ENCODE assay signal across 8 cellular contexts in genomic region chr11:60251485-60252207, GRCh38. TPM values are rescaled to one million over a fixed set of nuclear protein-coding genes. Genes with fewer than 3 reads are reported as not detected.
DNase-seq lines count a peak whose midpoint lies in the region; ATAC-seq and TF ChIP-seq lines count a peak whose summit lies in the region.

No MANE protein-coding gene starts in this region.

- H3K4me1 Mint-ChIP-seq in WTC11, result peaks cover 4% of the 10 kb centered on the region; the same call in 1 of the 2 replicates
- H3K4me1 Mint-ChIP-seq in activated T-helper 17 cell treated with anti-CD3 and anti-CD28 coated beads, Interleukin-2, amount 50 U/mL, for 72 hours, result no peaks in the 10 kb centered on the region
- no peaks in the 10 kb centered on the region for H3K4me1 Mint-ChIP-seq in glutamatergic neuron (ENCODE audit: low read depth, unreplicated experiment)

- H3K27ac Mint-ChIP-seq in WTC11 (no peak overlapping the region), glutamatergic neuron (ENCODE audit: unreplicated experiment) (no peak overlapping the region)
- no peak overlapping the region for H3K27ac Mint-ChIP-seq in activated T-helper 17 cell treated with anti-CD3 and anti-CD28 coated beads, Interleukin-2, amount 50 U/mL, for 72 hours

- H3K4me3 Mint-ChIP-seq in WTC11 (no peak overlapping the region), glutamatergic neuron (ENCODE audit: unreplicated experiment) (no peak overlapping the region)
- H3K4me3 Mint-ChIP-seq in activated T-helper 17 cell treated with anti-CD3 and anti-CD28 coated beads, Interleukin-2, amount 50 U/mL, for 72 hours, result no peak overlapping the region

- DNase-seq in DMS114 treated with DMSO at 0.1 percent for 48 hours (lab: John Stamatoyannopoulos, UW; ENCODE audit: unreplicated experiment) (peak; percentile 44), KBM-7 (peak; percentile 86), WTC11 (ENCODE audit: low spot score) (no peak), inferior parietal cortex (ENCODE audit: extremely low spot score) (peak; percentile 4), glutamatergic neuron (no peak), mucosa of gallbladder (ENCODE audit: low spot score) (no peak)

- H3K27me3 Mint-ChIP-seq in WTC11 (ENCODE audit: low read depth) (no peaks in the 10 kb centered on the region), glutamatergic neuron (ENCODE audit: unreplicated experiment) (no peaks in the 10 kb centered on the region)
- H3K27me3 Mint-ChIP-seq in activated T-helper 17 cell treated with anti-CD3 and anti-CD28 coated beads, Interleukin-2, amount 50 U/mL, for 72 hours, result peaks cover 49% of the 10 kb centered on the region

- H3K36me3 Mint-ChIP-seq in WTC11 (0 out of 2 replicates have a peak, but pooled peaks cover 3% of the 10 kb centered on the region), glutamatergic neuron (ENCODE audit: unreplicated experiment) (no peaks in the 10 kb centered on the region)
- H3K36me3 Mint-ChIP-seq in activated T-helper 17 cell treated with anti-CD3 and anti-CD28 coated beads, Interleukin-2, amount 50 U/mL, for 72 hours (ENCODE audit: low read depth), result no peaks in the 10 kb centered on the region

- POLR2A ChIA-PET in WTC11 (lab: Charles Lee), result no interaction called here

- TF ChIP-seq CTCF in WTC11 (IDR thresholded peaks at IDR 0.05) (no peak; the same call in 1 of the 2 replicates), glutamatergic neuron (IDR thresholded peaks at IDR 0.05; ENCODE audit: partially characterized antibody, unreplicated experiment) (no peak)

- H3K9me3 Mint-ChIP-seq in WTC11, result peaks cover 28% of the 10 kb centered on the region
- peaks cover 4% of the 10 kb centered on the region for H3K9me3 Mint-ChIP-seq in activated T-helper 17 cell treated with anti-CD3 and anti-CD28 coated beads, Interleukin-2, amount 50 U/mL, for 72 hours
- H3K9me3 Mint-ChIP-seq in glutamatergic neuron (ENCODE audit: unreplicated experiment), result peaks cover 2% of the 10 kb centered on the region

- CTCF ChIA-PET in WTC11 (lab: Charles Lee), result interaction anchor here (0.6 to 2.4 kb wide), 17 partner anchors 13 to 1193 kb away, joined by 3 to 11 read pairs (median 4); no protein-coding TSS in a partner anchor

- in situ Hi-C loops in KBM-7 (cut with MboI; ENCODE audit: low pct_unique_long_range_greater_than_20kb, low sequenced_read_pairs), result no loop called here

- peak; percentile 77 for ATAC-seq in WTC11
- no peak for ATAC-seq in GM21529 (IDR thresholded peaks at IDR 0.05; ENCODE audit: unreplicated experiment)
- ATAC-seq in activated T-helper 17 cell treated with anti-CD3 and anti-CD28 coated beads, Interleukin-2, amount 50 U/mL, for 72 hours (replicated peaks), result no peak

TF ChIP-seq in WTC11, 78 proteins besides CTCF, POLR2A, EP300 and RAD21:
- TF ChIP-seq GRHL2 (CRISPR knock-in tag; IDR thresholded peaks at IDR 0.05; ENCODE audit: insufficient replicate concordance, severe bottlenecking), result no peak
- no peak for TF ChIP-seq PRRX2 (CRISPR knock-in tag; IDR thresholded peaks at IDR 0.05)

RNA-seq across cellular contexts. Expression of gene MS4A4E, which starts 8.7 kb away (rescaled TPM):
- total RNA-seq in WTC11 (2021) (0.18 TPM in 1 of 3 replicates, not detected in the others), glutamatergic neuron (ENCODE audit: unreplicated experiment) (not detected), mucosa of gallbladder (3.5 TPM)
- total RNA-seq in activated T-helper 17 cell treated with anti-CD3 and anti-CD28 coated beads, Interleukin-2, amount 50 U/mL, for 72 hours, result not detected

RNA-seq across cellular contexts. Expression of gene MS4A4A, which starts 28.8 kb away (rescaled TPM):
- total RNA-seq in WTC11 (2021) (not detected in 3 replicates), glutamatergic neuron (ENCODE audit: unreplicated experiment) (not detected), mucosa of gallbladder (28.9 TPM)
- not detected for total RNA-seq in activated T-helper 17 cell treated with anti-CD3 and anti-CD28 coated beads, Interleukin-2, amount 50 U/mL, for 72 hours

Comparison
In these comparisons a context has a peak if more than half of its experiments do, and no peak if none do; other contexts are left out.
1. DNase-seq: peak in DMS114 treated with DMSO at 0.1 percent for 48 hours (single experiment), KBM-7 (single experiment) and inferior parietal cortex (single experiment); none in WTC11 (single experiment), glutamatergic neuron (single experiment) and mucosa of gallbladder (single experiment).
2. RNA of gene MS4A4A, which starts 28.8 kb away (total RNA-seq): 28.9 TPM in mucosa of gallbladder (single experiment); not detected in WTC11, not detected in activated T-helper 17 cell treated with anti-CD3 and anti-CD28 coated beads, Interleukin-2, amount 50 U/mL, for 72 hours and not detected in glutamatergic neuron (single experiment); every median in the first group is over 10 times any median in the second.